In the genomic region with DNA sequence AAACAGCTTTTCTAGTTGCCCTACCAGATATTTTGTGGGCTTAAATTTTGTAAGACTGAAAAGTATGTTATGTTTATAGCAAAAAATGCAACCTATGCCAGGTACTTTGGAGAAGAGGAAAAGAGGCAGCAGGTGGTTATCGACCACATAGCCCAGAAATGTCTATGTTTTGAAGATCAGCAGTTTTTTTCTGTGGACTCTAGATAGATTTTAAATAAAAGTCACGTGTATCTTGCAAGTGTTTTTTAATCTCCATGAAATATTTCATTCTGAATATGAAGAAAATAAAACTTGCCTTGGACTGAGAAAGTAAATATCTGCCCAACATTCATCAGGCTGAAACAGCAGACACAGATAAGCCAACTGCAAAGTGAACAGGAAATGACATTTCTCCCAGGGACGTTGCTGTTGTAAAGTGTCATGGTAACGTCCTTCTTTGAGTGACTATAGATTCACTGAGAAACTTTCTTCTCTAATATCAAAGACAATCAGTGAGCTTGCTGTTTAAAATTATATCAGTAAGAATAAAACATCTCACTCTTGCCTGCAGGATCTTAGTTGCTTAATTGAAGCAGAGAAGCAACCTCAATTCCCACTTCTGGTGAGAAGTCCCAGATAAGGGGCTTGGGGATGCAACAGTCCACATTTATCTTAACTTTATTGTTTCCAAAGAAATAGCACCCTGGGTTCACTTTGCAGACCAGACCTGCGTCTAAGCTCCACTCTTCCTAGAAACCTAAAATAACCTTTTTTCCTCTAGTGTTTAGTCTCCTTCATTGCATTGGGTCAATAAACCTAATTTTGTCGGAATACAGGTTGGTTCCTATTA, we compare ENCODE assay signal across 13 cellular contexts. TPM values are rescaled to one million over a fixed set of nuclear protein-coding genes. Genes with fewer than 3 reads are reported as not detected.
DNase-seq lines count a peak whose midpoint lies in the region; ATAC-seq and TF ChIP-seq lines count a peak whose summit lies in the region.
"Had no signal": no experiment of that assay in that cellular context is flagged by ENCODE, and none has a peak within 500 bp of the region (broad histone marks: within the 10 kb centered on the region; RNA-seq: fewer than 3 reads in every experiment).

No MANE protein-coding gene starts in this region.

- intact Hi-C loops in activated T-helper 2 cell treated with anti-CD3 and anti-CD28 coated beads, Interferon-gamma antibody, Interleukin-2, Interleukin-4, amounts not matched to agents 10 μg/mL and 5 μg/mL and 100 μg/mL, durations not matched to agents 14 hours and 24 hours and 36 hours (cut with micrococcal nuclease), result loop anchor here (2.0 kb wide), 1 partner anchor 33 kb away; a partner anchor contains a TSS

- no peak overlapping the region for H2BK15ac ChIP-seq in mesendoderm (replicated peaks; ENCODE audit: low read depth)

- no peak overlapping the region for H2AK5ac ChIP-seq in mesendoderm (ENCODE audit: low read length)

- no peak overlapping the region for H4K5ac ChIP-seq in mesendoderm (ENCODE audit: low read length)

- peaks cover 3% of the 10 kb centered on the region for H3K27me3 Mint-ChIP-seq in activated naive CD8-positive, alpha-beta T cell treated with anti-CD3 and anti-CD28 coated beads, Interleukin-2, amount 10 ng/mL, durations not matched to agents 7 days and 5 days
- H3K27me3 Mint-ChIP-seq in neural progenitor cell (ENCODE audit: insufficient read depth, low read depth), result peaks cover 5% of the 10 kb centered on the region
- H3K27me3 Mint-ChIP-seq in activated T-helper 2 cell treated with anti-CD3 and anti-CD28 coated beads, Interferon-gamma antibody, Interleukin-2, Interleukin-4, amounts not matched to agents 10 μg/mL and 5 μg/mL and 100 μg/mL, durations not matched to agents 14 hours and 24 hours and 36 hours (ENCODE audit: low read depth), result peaks cover 7% of the 10 kb centered on the region

- WGBS in mesendoderm (ENCODE audit: extremely low coverage, insufficient coverage, low lambda C conversion rate), result no CpG with 5 or more reads among the region's 6 CpGs

- H4K8ac ChIP-seq in mesendoderm (ENCODE audit: low read depth, low read length), result no peak overlapping the region

- H3K79me2 ChIP-seq in mesendoderm (ENCODE audit: control insufficient read depth, insufficient read depth, low read length), result no peaks in the 10 kb centered on the region
- H3K79me2 ChIP-seq in neural progenitor cell (ENCODE audit: low read depth), result no peaks in the 10 kb centered on the region

- no peak for ATAC-seq in activated naive CD8-positive, alpha-beta T cell treated with anti-CD3 and anti-CD28 coated beads, Interleukin-2, amount 10 ng/mL, durations not matched to agents 7 days and 5 days (ENCODE audit: low read depth)

- POLR2A ChIA-PET in activated naive CD8-positive, alpha-beta T cell treated with anti-CD3 and anti-CD28 coated beads, Interleukin-2, amount 10 ng/mL, durations not matched to agents 7 days and 5 days (lab: Charles Lee), result no interaction called here

- H3K4me2 ChIP-seq in mesendoderm (ENCODE audit: low read length) (no peak overlapping the region), neural progenitor cell (no peak overlapping the region)

- H3K9me3 ChIP-seq in neural progenitor cell (ENCODE audit: low read depth), result no peaks in the 10 kb centered on the region

- H3K36me3 ChIP-seq in mesendoderm (ENCODE audit: control insufficient read depth, insufficient read depth, low read length), result no peaks in the 10 kb centered on the region
- no peaks in the 10 kb centered on the region for H3K36me3 ChIP-seq in neural progenitor cell

- H3K4me3 ChIP-seq in HL-60 (replicated peaks; ENCODE audit: insufficient read depth, low read length) (no peak overlapping the region), mesendoderm (ENCODE audit: low read length) (no peak overlapping the region), neural progenitor cell (no peak overlapping the region)
- H3K4me3 ChIP-seq: lung had no signal

- no peaks in the 10 kb centered on the region for H3K9me3 Mint-ChIP-seq in activated naive CD8-positive, alpha-beta T cell treated with anti-CD3 and anti-CD28 coated beads, Interleukin-2, amount 10 ng/mL, durations not matched to agents 7 days and 5 days
- peaks cover 3% of the 10 kb centered on the region for H3K9me3 Mint-ChIP-seq in neural progenitor cell
- H3K9me3 Mint-ChIP-seq in activated T-helper 2 cell treated with anti-CD3 and anti-CD28 coated beads, Interferon-gamma antibody, Interleukin-2, Interleukin-4, amounts not matched to agents 10 μg/mL and 5 μg/mL and 100 μg/mL, durations not matched to agents 14 hours and 24 hours and 36 hours, result no peaks in the 10 kb centered on the region

- no peak overlapping the region for H3K27ac Mint-ChIP-seq in activated naive CD8-positive, alpha-beta T cell treated with anti-CD3 and anti-CD28 coated beads, Interleukin-2, amount 10 ng/mL, durations not matched to agents 7 days and 5 days
- no peak overlapping the region for H3K27ac Mint-ChIP-seq in neural progenitor cell
- H3K27ac Mint-ChIP-seq in activated T-helper 2 cell treated with anti-CD3 and anti-CD28 coated beads, Interferon-gamma antibody, Interleukin-2, Interleukin-4, amounts not matched to agents 10 μg/mL and 5 μg/mL and 100 μg/mL, durations not matched to agents 14 hours and 24 hours and 36 hours, result no peak overlapping the region

- no peak overlapping the region for H3K4ac ChIP-seq in mesendoderm (ENCODE audit: low read depth, low read length)

- H3K9ac ChIP-seq in mesendoderm (ENCODE audit: low read length), result no peak overlapping the region
- H3K9ac ChIP-seq in neural progenitor cell, result no peak overlapping the region

- no peak overlapping the region for H2BK120ac ChIP-seq in mesendoderm (ENCODE audit: low read depth, low read length)

- TF ChIP-seq CTCF in HL-60 (IDR thresholded peaks at IDR 0.05; ENCODE audit: insufficient read depth, low read length) (no peak), neural progenitor cell (IDR thresholded peaks at IDR 0.05) (no peak)

- no peaks in the 10 kb centered on the region for H3K27me3 ChIP-seq in HL-60 (ENCODE audit: insufficient read depth, poor library complexity, severe bottlenecking)
- no peaks in the 10 kb centered on the region for H3K27me3 ChIP-seq in mesendoderm (ENCODE audit: insufficient read depth, low read length, poor library complexity)
- no peaks in the 10 kb centered on the region for H3K27me3 ChIP-seq in neural progenitor cell

- no peaks in the 10 kb centered on the region for H4K20me1 ChIP-seq in neural progenitor cell (ENCODE audit: low read depth)

- H3K79me1 ChIP-seq in mesendoderm (ENCODE audit: low read length), result no peaks in the 10 kb centered on the region

- no peaks in the 10 kb centered on the region for H3F3A ChIP-seq in neural progenitor cell (ENCODE audit: low read depth)

- no peak overlapping the region for H3K23ac ChIP-seq in mesendoderm (ENCODE audit: low read length)

- no peak overlapping the region for H2AFZ ChIP-seq in neural progenitor cell (replicated peaks)

- peak overlapping the region; percentile 51 for H3K27ac ChIP-seq in HL-60 (replicated peaks)
- H3K27ac ChIP-seq in mesendoderm (ENCODE audit: low read depth, low read length), result no peak overlapping the region
- no peak overlapping the region for H3K27ac ChIP-seq in neural progenitor cell

- H3K4me1 ChIP-seq in mesendoderm (ENCODE audit: control insufficient read depth, low read depth, low read length) (no peaks in the 10 kb centered on the region), neural progenitor cell (peaks cover 7% of the 10 kb centered on the region)

- H3K56ac ChIP-seq in mesendoderm (ENCODE audit: low read length), result no peak overlapping the region

- DNase-seq in DMS53 (lab: John Stamatoyannopoulos, UW) (peak; percentile 63), HL-60 (ENCODE audit: low read depth in 1 of 2, low spot score in 1 of 2) (peak in 1 of 2 experiments; percentile 40), mesendoderm (peak; percentile 44), neural progenitor cell (ENCODE audit: low spot score) (no peak), kidney glomerular epithelial cell (lab: John Stamatoyannopoulos, UW) (no peak)
- DNase-seq in activated naive CD8-positive, alpha-beta T cell treated with anti-CD3 and anti-CD28 coated beads, Interleukin-2, amount 10 ng/mL, durations not matched to agents 7 days and 5 days, result no peak
- no peak for DNase-seq in activated T-helper 2 cell treated with anti-CD3 and anti-CD28 coated beads, Interferon-gamma antibody, Interleukin-2, Interleukin-4, amounts not matched to agents 10 μg/mL and 5 μg/mL and 100 μg/mL, durations not matched to agents 14 hours and 24 hours and 36 hours (ENCODE audit: low spot score)
- DNase-seq in activated CD4-positive, CD25-positive, alpha-beta regulatory T cell treated with anti-CD3 and anti-CD28 coated beads, Interleukin-2, amount 50 U/mL, for 72 hours, result no peak
- DNase-seq: activated gamma-delta T cell; DMS 273 treated with DMSO at 0.1 percent for 48 hours; NCI-H526; stimulated activated naive CD4-positive, alpha-beta T cell treated with Interleukin-2 at 50 U/mL for 16 hours had no signal

- no peak overlapping the region for H3K18ac ChIP-seq in mesendoderm (ENCODE audit: low read length)

- H2BK5ac ChIP-seq in mesendoderm (ENCODE audit: low read length), result no peak overlapping the region

- H3K4me3 Mint-ChIP-seq in activated naive CD8-positive, alpha-beta T cell treated with anti-CD3 and anti-CD28 coated beads, Interleukin-2, amount 10 ng/mL, durations not matched to agents 7 days and 5 days, result peak overlapping the region; percentile 19
- no peak overlapping the region for H3K4me3 Mint-ChIP-seq in neural progenitor cell
- H3K4me3 Mint-ChIP-seq in activated T-helper 2 cell treated with anti-CD3 and anti-CD28 coated beads, Interferon-gamma antibody, Interleukin-2, Interleukin-4, amounts not matched to agents 10 μg/mL and 5 μg/mL and 100 μg/mL, durations not matched to agents 14 hours and 24 hours and 36 hours (ENCODE audit: low read depth), result no peak overlapping the region

- H3K4me1 Mint-ChIP-seq in activated naive CD8-positive, alpha-beta T cell treated with anti-CD3 and anti-CD28 coated beads, Interleukin-2, amount 10 ng/mL, durations not matched to agents 7 days and 5 days, result peaks cover 7% of the 10 kb centered on the region
- H3K4me1 Mint-ChIP-seq in neural progenitor cell, result peaks cover 18% of the 10 kb centered on the region
- H3K4me1 Mint-ChIP-seq in activated T-helper 2 cell treated with anti-CD3 and anti-CD28 coated beads, Interferon-gamma antibody, Interleukin-2, Interleukin-4, amounts not matched to agents 10 μg/mL and 5 μg/mL and 100 μg/mL, durations not matched to agents 14 hours and 24 hours and 36 hours (ENCODE audit: low read depth), result peaks cover 15% of the 10 kb centered on the region

- no peaks in the 10 kb centered on the region for H3K36me3 Mint-ChIP-seq in activated naive CD8-positive, alpha-beta T cell treated with anti-CD3 and anti-CD28 coated beads, Interleukin-2, amount 10 ng/mL, durations not matched to agents 7 days and 5 days
- no peaks in the 10 kb centered on the region for H3K36me3 Mint-ChIP-seq in neural progenitor cell
- no peaks in the 10 kb centered on the region for H3K36me3 Mint-ChIP-seq in activated T-helper 2 cell treated with anti-CD3 and anti-CD28 coated beads, Interferon-gamma antibody, Interleukin-2, Interleukin-4, amounts not matched to agents 10 μg/mL and 5 μg/mL and 100 μg/mL, durations not matched to agents 14 hours and 24 hours and 36 hours (ENCODE audit: low read depth)

RNA-seq across cellular contexts. Expression of a gene that starts 6.3 kb away (rescaled TPM):
- 1 to 10 TPM; 2.7 to 3.3 TPM for total RNA-seq in activated naive CD8-positive, alpha-beta T cell treated with anti-CD3 and anti-CD28 coated beads, Interleukin-2, amount 10 ng/mL, durations not matched to agents 7 days and 5 days
- 0.29 TPM for polyA plus RNA-seq in mesendoderm (2013, experiment 1 of 2)
- polyA plus RNA-seq in mesendoderm (2013, experiment 2 of 2), result 0.20 TPM
- total RNA-seq in neural progenitor cell (ENCODE audit: low replicate concordance), result 0.45 and 1.4 TPM in 2 replicates
- total RNA-seq in activated T-helper 2 cell treated with anti-CD3 and anti-CD28 coated beads, Interferon-gamma antibody, Interleukin-2, Interleukin-4, amounts not matched to agents 10 μg/mL and 5 μg/mL and 100 μg/mL, durations not matched to agents 14 hours and 24 hours and 36 hours, result 0.62 and 2.4 TPM in 2 replicates

RNA-seq across cellular contexts. Expression of a gene that starts 34.2 kb away (rescaled TPM):
- total RNA-seq in activated naive CD8-positive, alpha-beta T cell treated with anti-CD3 and anti-CD28 coated beads, Interleukin-2, amount 10 ng/mL, durations not matched to agents 7 days and 5 days, result 100 to 1,000 TPM; 843 to 864 TPM
- 475 TPM for polyA plus RNA-seq in mesendoderm (2013, experiment 1 of 2)
- polyA plus RNA-seq in mesendoderm (2013, experiment 2 of 2), result 490 TPM
- total RNA-seq in neural progenitor cell (ENCODE audit: low replicate concordance), result 222 and 365 TPM in 2 replicates
- total RNA-seq in activated T-helper 2 cell treated with anti-CD3 and anti-CD28 coated beads, Interferon-gamma antibody, Interleukin-2, Interleukin-4, amounts not matched to agents 10 μg/mL and 5 μg/mL and 100 μg/mL, durations not matched to agents 14 hours and 24 hours and 36 hours, result 396 and 397 TPM in 2 replicates

RNA-seq across cellular contexts. Expression of a gene that starts 48.5 kb away (rescaled TPM):
- total RNA-seq in activated naive CD8-positive, alpha-beta T cell treated with anti-CD3 and anti-CD28 coated beads, Interleukin-2, amount 10 ng/mL, durations not matched to agents 7 days and 5 days, result 100 to 1,000 TPM; 354 to 358 TPM
- 268 TPM for polyA plus RNA-seq in mesendoderm (2013, experiment 1 of 2)
- polyA plus RNA-seq in mesendoderm (2013, experiment 2 of 2), result 263 TPM
- 127 and 152 TPM in 2 replicates for total RNA-seq in neural progenitor cell (ENCODE audit: low replicate concordance)
- total RNA-seq in activated T-helper 2 cell treated with anti-CD3 and anti-CD28 coated beads, Interferon-gamma antibody, Interleukin-2, Interleukin-4, amounts not matched to agents 10 μg/mL and 5 μg/mL and 100 μg/mL, durations not matched to agents 14 hours and 24 hours and 36 hours, result 243 and 245 TPM in 2 replicates

Comparison
In these comparisons a context has a peak if more than half of its experiments do, and no peak if none do; other contexts are left out.
1. DNase-seq: peak in DMS53 (single experiment) and mesendoderm (single experiment); none in activated naive CD8-positive, alpha-beta T cell treated with anti-CD3 and anti-CD28 coated beads, Interleukin-2, amount 10 ng/mL, durations not matched to agents 7 days and 5 days (single experiment), neural progenitor cell (single experiment), activated T-helper 2 cell treated with anti-CD3 and anti-CD28 coated beads, Interferon-gamma antibody, Interleukin-2, Interleukin-4, amounts not matched to agents 10 μg/mL and 5 μg/mL and 100 μg/mL, durations not matched to agents 14 hours and 24 hours and 36 hours (single experiment), activated CD4-positive, CD25-positive, alpha-beta regulatory T cell treated with anti-CD3 and anti-CD28 coated beads, Interleukin-2, amount 50 U/mL, for 72 hours (single experiment) and kidney glomerular epithelial cell (single experiment).